In genomic region chr2:10811552-10811951, GRCh38 we compare ENCODE assay signal across 8 cellular contexts. TPM values are rescaled to one million over a fixed set of nuclear protein-coding genes. Genes with fewer than 3 reads are reported as not detected.
A peak's percentile ranks its signal among the peaks of the same experiment; 100 is the strongest.
DNase-seq lines count a peak whose midpoint lies in the region; TF ChIP-seq lines count a peak whose summit lies in the region.

No MANE protein-coding gene starts in this region.

- H3K27me3 ChIP-seq in HUES6 (ENCODE audit: control insufficient read depth, insufficient read depth, low read length) (no peaks in the 10 kb centered on the region), mammary epithelial cell (ENCODE audit: insufficient read depth, low read length) (no peaks in the 10 kb centered on the region), mucosa of rectum (ENCODE audit: control insufficient read depth in 2 of 2, insufficient read depth in 2 of 2, low read length in 2 of 2) (no peaks in the 10 kb centered on the region)

- peak overlapping the region; percentile 53 for H2AFZ ChIP-seq in mammary epithelial cell (ENCODE audit: low read depth, low read length)

- H4K20me1 ChIP-seq in mammary epithelial cell (ENCODE audit: insufficient read depth, low read length): peaks cover 3% of the 10 kb centered on the region

- in situ Hi-C loops in mammary epithelial cell (cut with MboI; ENCODE audit: low sequenced_read_pairs in 2 of 2): no loop called here

- DNase-seq in AG04449 (ENCODE audit: low read depth, low spot score): no peak
- DNase-seq in mammary epithelial cell: no peak
- DNase-seq in NCI-H2107 (lab: John Stamatoyannopoulos, UW): no peak
- no peak for DNase-seq in NCI-H2227 (lab: John Stamatoyannopoulos, UW; ENCODE audit: unreplicated experiment)
- DNase-seq in NCI-H510A (lab: John Stamatoyannopoulos, UW): no peak
- DNase-seq in activated CD4-positive, alpha-beta T cell treated with anti-CD3 and anti-CD28 coated beads for 48 hours: no peak

- H3K4me3 ChIP-seq in AG04449 (ENCODE audit: low read depth, low read length) (peak overlapping the region; percentile 74), HUES6 (ENCODE audit: low read depth, low read length) (peak overlapping the region; percentile 83), mammary epithelial cell (replicated peaks in 1 of 3; ENCODE audit: insufficient read depth in 1 of 3, low read depth in 2 of 3, low read length in 3 of 3) (peak overlapping the region; percentile 58 to 76 (median 63)), mucosa of rectum (ENCODE audit: low read length in 2 of 2) (peak overlapping the region; percentile 82 to 84)

- peaks cover 60% of the 10 kb centered on the region for H3K79me2 ChIP-seq in mammary epithelial cell (ENCODE audit: insufficient read depth, low read length)

- intact Hi-C loops in mammary epithelial cell (cut with micrococcal nuclease): no loop called here

- WGBS in mammary epithelial cell (ENCODE audit: low coverage, missing lambda C conversion rate): 3% methylated on average over 15 of the region's 15 CpGs

- no peak for TF ChIP-seq CTCF in AG04449 (IDR thresholded peaks at IDR 0.05; ENCODE audit: insufficient read depth, low read length, missing control alignments)
- TF ChIP-seq CTCF in mammary epithelial cell (conservative IDR thresholded peaks at IDR 0.05 in 1 of 2, IDR thresholded peaks at IDR 0.05 in 1 of 2; ENCODE audit: extremely low read depth in 1 of 2, insufficient read depth in 1 of 2, low read depth in 1 of 2, low read length in 2 of 2): no peak

- BruUV-seq in mammary epithelial cell (replicated peaks; lab: Mats Ljungman, UMichigan): TSS peak; percentile 44

- H3K4me1 ChIP-seq in HUES6 (ENCODE audit: control insufficient read depth, insufficient read depth, low read length) (peaks cover 28% of the 10 kb centered on the region), mammary epithelial cell (ENCODE audit: insufficient read depth, low read length) (peaks cover 14% of the 10 kb centered on the region), mucosa of rectum (ENCODE audit: control insufficient read depth in 2 of 2, insufficient read depth in 2 of 2, low read length in 2 of 2) (peaks cover 8 to 17% of the 10 kb centered on the region in 2 donors)

- POLR2A ChIA-PET in AG04449 (lab: Yijun Ruan, JAX): no interaction called here

- dilution Hi-C loops in mammary epithelial cell (cut with HindIII; ENCODE audit: low sequenced_read_pairs): no loop called here

- H3K9ac ChIP-seq in HUES6 (ENCODE audit: low read length) (peak overlapping the region; percentile 85), mammary epithelial cell (ENCODE audit: insufficient read depth, low read length) (peak overlapping the region; percentile 95), mucosa of rectum (ENCODE audit: low read depth in 1 of 2, low read length in 2 of 2) (peak overlapping the region; percentile 72 to 87)

- H3K27ac ChIP-seq in HUES6 (ENCODE audit: low read depth, low read length) (peak overlapping the region; percentile 78; the same call in 1 of the 2 replicates), mammary epithelial cell (ENCODE audit: insufficient read depth, low read depth, low read length) (peak overlapping the region; percentile 66), mucosa of rectum (ENCODE audit: low read depth in 2 of 2, low read length in 2 of 2) (peak overlapping the region; percentile 50 to 84)

- H3K9me3 ChIP-seq in HUES6 (ENCODE audit: control insufficient read depth, insufficient read depth, low read depth, low read length): no peaks in the 10 kb centered on the region; the same call in 1 of the 2 replicates
- no peaks in the 10 kb centered on the region for H3K9me3 ChIP-seq in mammary epithelial cell (replicated peaks; ENCODE audit: insufficient read depth, low read length)
- no peaks in the 10 kb centered on the region for H3K9me3 ChIP-seq in mucosa of rectum (ENCODE audit: control insufficient read depth in 2 of 2, low read length in 2 of 2)

- CTCF ChIA-PET in AG04449 (lab: Yijun Ruan, JAX): interaction anchor here (1.0 to 3.0 kb wide), 6 partner anchors 10 to 321 kb away, joined by 4 to 15 read pairs (median 6); a partner anchor contains a TSS
- CTCF ChIA-PET in mammary epithelial cell (lab: Charles Lee; ENCODE audit: low non-redundant PET): no interaction called here

- peak overlapping the region; percentile 91 for H3K4me2 ChIP-seq in mammary epithelial cell (ENCODE audit: insufficient read depth, low read depth, low read length)

- H3K36me3 ChIP-seq in HUES6 (ENCODE audit: control insufficient read depth, insufficient read depth, low read length): peaks cover 17% of the 10 kb centered on the region
- H3K36me3 ChIP-seq in mammary epithelial cell (ENCODE audit: insufficient read depth, low read length): peaks cover 4% of the 10 kb centered on the region
- peaks cover 0 to 3% of the 10 kb centered on the region in 2 donors for H3K36me3 ChIP-seq in mucosa of rectum (ENCODE audit: control insufficient read depth in 2 of 2, insufficient read depth in 2 of 2, low read length in 2 of 2)

RNA-seq across cellular contexts. Expression of gene PDIA6, which starts 1.0 kb away (rescaled TPM):
- total RNA-seq in mammary epithelial cell: 100 to 1,000 TPM; 168 to 256 TPM
- 270 TPM for polyA plus RNA-seq in mammary epithelial cell
- polyA minus RNA-seq in mammary epithelial cell: 139 TPM
